ENCODE assay signal across 13 cellular contexts in the genomic region with DNA sequence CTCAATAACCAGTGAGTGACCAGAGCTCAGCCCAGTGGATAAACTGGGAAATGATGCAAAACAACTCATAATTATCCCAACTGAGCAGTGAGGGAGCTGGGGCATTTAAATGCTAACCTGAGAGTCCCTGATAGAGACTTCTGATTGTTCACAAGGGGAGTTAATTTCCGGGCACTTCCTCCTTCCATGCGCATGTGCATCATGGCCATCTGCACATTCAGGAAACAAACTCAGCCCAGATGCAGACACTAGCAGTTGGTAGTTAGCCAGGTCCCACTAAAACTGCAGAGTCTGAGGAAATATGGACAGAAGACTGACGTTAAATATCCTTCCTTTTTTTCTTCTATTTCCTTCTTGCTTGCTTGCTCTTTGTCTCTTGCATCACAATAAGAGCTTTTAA.
"Had no signal": no experiment of that assay in that cellular context is flagged by ENCODE, and none has a peak within 500 bp of the region (broad histone marks: within the 10 kb centered on the region; RNA-seq: fewer than 3 reads in every experiment).

No MANE protein-coding gene starts in this region.

- H3K9ac ChIP-seq: parathyroid adenoma had no signal

- H3K4me1 ChIP-seq: ascending aorta, breast epithelium, parathyroid adenoma, thyroid gland had no signal

- H3K9me3 ChIP-seq: ascending aorta, breast epithelium, neutrophil, thyroid gland had no signal

- H3K27me3 ChIP-seq: ascending aorta, breast epithelium, neutrophil, thyroid gland had no signal

- H3K27ac ChIP-seq: ascending aorta, breast epithelium, neutrophil, parathyroid adenoma, thyroid gland had no signal

- H3K36me3 ChIP-seq: ascending aorta, breast epithelium, neutrophil, thyroid gland had no signal

- H3K4me3 ChIP-seq: ascending aorta, breast epithelium, thyroid gland had no signal

- DNase-seq: activated CD4-positive, alpha-beta T cell treated with anti-CD3 and anti-CD28 coated beads, Interleukin-2, amount 10 ng/mL, durations not matched to agents 7 days and 5 days; activated naive CD4-positive, alpha-beta T cell treated with Interleukin-2 at 50 U/mL for 16 hours; activated naive CD8-positive, alpha-beta T cell treated with anti-CD3 and anti-CD28 coated beads, Interleukin-2, amount 50 U/mL, for 24 hours; islet precursor cell; mammary epithelial cell; naive thymus-derived CD8-positive, alpha-beta T cell; retina; stimulated activated CD4-positive, alpha-beta T cell treated with anti-CD3 and anti-CD28 coated beads, Interleukin-2, amount 100 ng/mL, for 48 hours; thyroid gland had no signal
